In the genomic region with DNA sequence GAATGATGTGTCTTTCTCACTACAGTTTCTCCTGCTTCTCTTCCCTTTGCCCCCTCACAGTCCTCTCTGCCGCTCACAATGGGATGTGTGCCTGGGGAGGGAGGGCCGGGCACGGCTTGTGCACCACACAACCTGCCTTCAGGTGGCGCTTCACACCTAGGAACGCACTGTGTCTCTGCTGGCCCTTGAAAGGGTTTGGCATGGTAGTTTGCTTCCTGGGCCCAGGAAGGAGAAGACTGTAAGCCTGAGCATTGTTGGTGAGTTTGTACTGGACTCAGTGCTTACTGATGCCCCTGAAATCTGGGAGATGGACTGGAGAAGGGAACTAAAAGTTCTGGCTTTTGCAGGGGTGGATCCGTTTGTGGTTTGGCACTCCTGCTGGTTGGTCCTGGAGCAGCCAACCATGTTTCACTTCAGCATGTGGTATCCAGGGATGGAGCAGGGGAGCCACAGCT, we compare ENCODE assay signal across 11 cellular contexts. TPM values are rescaled to one million over a fixed set of nuclear protein-coding genes. Genes with fewer than 3 reads are reported as not detected.
A peak's percentile ranks its signal among the peaks of the same experiment; 100 is the strongest.
DNase-seq lines count a peak whose midpoint lies in the region; ATAC-seq and TF ChIP-seq lines count a peak whose summit lies in the region.
"Had no signal": no experiment of that assay in that cellular context is flagged by ENCODE, and none has a peak within 500 bp of the region (broad histone marks: within the 10 kb centered on the region; RNA-seq: fewer than 3 reads in every experiment).

No MANE protein-coding gene starts in this region.

- peaks cover 30 to 98% of the 10 kb centered on the region in 2 donors for H3K4me1 ChIP-seq in thoracic aorta (ENCODE audit: control insufficient read depth in 1 of 2, low read depth in 2 of 2)
- H3K4me1 ChIP-seq in CD8-positive, alpha-beta memory T cell (ENCODE audit: insufficient read depth, low read length) = no peaks in the 10 kb centered on the region

- CTCF ChIA-PET in activated CD4-positive, alpha-beta memory T cell treated with anti-CD3 and anti-CD28 coated beads for 36 hours (lab: Charles Lee) = interaction anchor here (0.8 kb wide), 1 partner anchor 102 kb away, joined by 3 read pairs; no protein-coding TSS in a partner anchor
- CTCF ChIA-PET in activated CD4-positive, alpha-beta memory T cell treated with anti-CD3 and anti-CD28 coated beads, Interleukin-2, amount 10 ng/mL, durations not matched to agents 7 days and 5 days (lab: Charles Lee) = no interaction called here
- CTCF ChIA-PET in CD8-positive, alpha-beta memory T cell (lab: Charles Lee) = no interaction called here

- peak; percentile 33 for DNase-seq in activated CD4-positive, alpha-beta memory T cell treated with anti-CD3 and anti-CD28 coated beads for 36 hours
- no peak for DNase-seq in activated CD4-positive, alpha-beta memory T cell treated with anti-CD3 and anti-CD28 coated beads, Interleukin-2, amount 10 ng/mL, durations not matched to agents 7 days and 5 days
- DNase-seq in NCI-H774 (lab: John Stamatoyannopoulos, UW) (peak; percentile 38), fibroblast of mammary gland (ENCODE audit: low read depth) (peak; percentile 52), thoracic aorta (ENCODE audit: low spot score) (no peak), NCI-H446 (lab: John Stamatoyannopoulos, UW) (no peak)
- DNase-seq in CD8-positive, alpha-beta memory T cell = no peak

- H3K27ac Mint-ChIP-seq in activated CD4-positive, alpha-beta memory T cell treated with anti-CD3 and anti-CD28 coated beads for 36 hours = no peak overlapping the region
- H3K27ac Mint-ChIP-seq in activated CD4-positive, alpha-beta memory T cell treated with anti-CD3 and anti-CD28 coated beads, Interleukin-2, amount 10 ng/mL, durations not matched to agents 7 days and 5 days = no peak overlapping the region
- H3K27ac Mint-ChIP-seq in CD8-positive, alpha-beta memory T cell = peak overlapping the region in 1 of 8 donors; percentile 40
- H3K27ac Mint-ChIP-seq: activated naive CD4-positive, alpha-beta T cell treated with anti-CD3 and anti-CD28 coated beads, Interleukin-2, amount 50 U/mL, for 24 hours; natural killer cell treated with Interleukin-12 subunit alpha and Interleukin-12 subunit beta and Interleukin-15 and Interleukin-18, amount 100 ng/mL, for 72 hours had no signal

- POLR2A ChIA-PET in activated CD4-positive, alpha-beta memory T cell treated with anti-CD3 and anti-CD28 coated beads for 36 hours (lab: Charles Lee) = no interaction called here
- POLR2A ChIA-PET in activated CD4-positive, alpha-beta memory T cell treated with anti-CD3 and anti-CD28 coated beads, Interleukin-2, amount 10 ng/mL, durations not matched to agents 7 days and 5 days (lab: Charles Lee) = no interaction called here
- POLR2A ChIA-PET in CD8-positive, alpha-beta memory T cell (lab: Charles Lee) = no interaction called here

- H3K9me3 ChIP-seq in thoracic aorta = no peaks in the 10 kb centered on the region
- no peaks in the 10 kb centered on the region for H3K9me3 ChIP-seq in CD8-positive, alpha-beta memory T cell (ENCODE audit: low read length)
- H3K9me3 ChIP-seq: tibial nerve had no signal

- TF ChIP-seq CTCF in fibroblast of mammary gland (conservative IDR thresholded peaks at IDR 0.05; ENCODE audit: control insufficient read depth, insufficient read depth, low read depth, low read length) (peak; percentile 2), thoracic aorta (IDR thresholded peaks at IDR 0.05) (no peak)

- no peaks in the 10 kb centered on the region for H3K9me3 Mint-ChIP-seq in activated CD4-positive, alpha-beta memory T cell treated with anti-CD3 and anti-CD28 coated beads for 36 hours
- no peaks in the 10 kb centered on the region for H3K9me3 Mint-ChIP-seq in activated CD4-positive, alpha-beta memory T cell treated with anti-CD3 and anti-CD28 coated beads, Interleukin-2, amount 10 ng/mL, durations not matched to agents 7 days and 5 days
- H3K9me3 Mint-ChIP-seq in CD8-positive, alpha-beta memory T cell = no peaks in the 10 kb centered on the region
- H3K9me3 Mint-ChIP-seq: activated naive CD4-positive, alpha-beta T cell treated with anti-CD3 and anti-CD28 coated beads, Interleukin-2, amount 50 U/mL, for 24 hours; natural killer cell treated with Interleukin-12 subunit alpha and Interleukin-12 subunit beta and Interleukin-15 and Interleukin-18, amount 100 ng/mL, for 72 hours had no signal

- no peaks in the 10 kb centered on the region for H3K27me3 ChIP-seq in thoracic aorta (replicated peaks; ENCODE audit: insufficient read depth)
- no peaks in the 10 kb centered on the region for H3K27me3 ChIP-seq in CD8-positive, alpha-beta memory T cell (ENCODE audit: insufficient read depth, low read length, poor library complexity, severe bottlenecking)
- H3K27me3 ChIP-seq: tibial nerve had no signal

- no peaks in the 10 kb centered on the region for H3K36me3 ChIP-seq in thoracic aorta
- no peaks in the 10 kb centered on the region for H3K36me3 ChIP-seq in CD8-positive, alpha-beta memory T cell (ENCODE audit: insufficient read depth, low read length)
- H3K36me3 ChIP-seq: tibial nerve had no signal

- no peak for ATAC-seq in thoracic aorta (ENCODE audit: insufficient number of reproducible peaks, low FRiP score, low read depth)
- no peak for ATAC-seq in GM21619 (IDR thresholded peaks at IDR 0.05; ENCODE audit: unreplicated experiment)

- no peak overlapping the region for H3K4me3 ChIP-seq in fibroblast of mammary gland (ENCODE audit: control insufficient read depth, low read depth, low read length)
- no peak overlapping the region for H3K4me3 ChIP-seq in thoracic aorta
- no peak overlapping the region for H3K4me3 ChIP-seq in CD8-positive, alpha-beta memory T cell (ENCODE audit: low read length)
- H3K4me3 ChIP-seq: tibial nerve had no signal

- no peaks in the 10 kb centered on the region for H3K27me3 Mint-ChIP-seq in activated CD4-positive, alpha-beta memory T cell treated with anti-CD3 and anti-CD28 coated beads for 36 hours
- H3K27me3 Mint-ChIP-seq in activated CD4-positive, alpha-beta memory T cell treated with anti-CD3 and anti-CD28 coated beads, Interleukin-2, amount 10 ng/mL, durations not matched to agents 7 days and 5 days = peaks cover 8% of the 10 kb centered on the region
- peaks cover 2 to 4% of the 10 kb centered on the region in 2 donors for H3K27me3 Mint-ChIP-seq in CD8-positive, alpha-beta memory T cell

- H3K36me3 Mint-ChIP-seq in activated CD4-positive, alpha-beta memory T cell treated with anti-CD3 and anti-CD28 coated beads for 36 hours = no peaks in the 10 kb centered on the region
- no peaks in the 10 kb centered on the region for H3K36me3 Mint-ChIP-seq in activated CD4-positive, alpha-beta memory T cell treated with anti-CD3 and anti-CD28 coated beads, Interleukin-2, amount 10 ng/mL, durations not matched to agents 7 days and 5 days (ENCODE audit: low read depth)
- H3K36me3 Mint-ChIP-seq in CD8-positive, alpha-beta memory T cell = no peaks in the 10 kb centered on the region
- H3K36me3 Mint-ChIP-seq: activated naive CD4-positive, alpha-beta T cell treated with anti-CD3 and anti-CD28 coated beads, Interleukin-2, amount 50 U/mL, for 24 hours; natural killer cell treated with Interleukin-12 subunit alpha and Interleukin-12 subunit beta and Interleukin-15 and Interleukin-18, amount 100 ng/mL, for 72 hours had no signal

- H3K4me3 Mint-ChIP-seq in activated CD4-positive, alpha-beta memory T cell treated with anti-CD3 and anti-CD28 coated beads for 36 hours = no peak overlapping the region
- H3K4me3 Mint-ChIP-seq in activated CD4-positive, alpha-beta memory T cell treated with anti-CD3 and anti-CD28 coated beads, Interleukin-2, amount 10 ng/mL, durations not matched to agents 7 days and 5 days = no peak overlapping the region
- no peak overlapping the region for H3K4me3 Mint-ChIP-seq in CD8-positive, alpha-beta memory T cell
- H3K4me3 Mint-ChIP-seq: activated naive CD4-positive, alpha-beta T cell treated with anti-CD3 and anti-CD28 coated beads, Interleukin-2, amount 50 U/mL, for 24 hours; natural killer cell treated with Interleukin-12 subunit alpha and Interleukin-12 subunit beta and Interleukin-15 and Interleukin-18, amount 100 ng/mL, for 72 hours had no signal

- peak overlapping the region; percentile 55 to 60 for H3K27ac ChIP-seq in thoracic aorta
- no peak overlapping the region for H3K27ac ChIP-seq in CD8-positive, alpha-beta memory T cell (ENCODE audit: low read depth, low read length)

- no peaks in the 10 kb centered on the region for H3K4me1 Mint-ChIP-seq in activated CD4-positive, alpha-beta memory T cell treated with anti-CD3 and anti-CD28 coated beads for 36 hours (ENCODE audit: low read depth)
- no peaks in the 10 kb centered on the region for H3K4me1 Mint-ChIP-seq in activated CD4-positive, alpha-beta memory T cell treated with anti-CD3 and anti-CD28 coated beads, Interleukin-2, amount 10 ng/mL, durations not matched to agents 7 days and 5 days
- H3K4me1 Mint-ChIP-seq in CD8-positive, alpha-beta memory T cell = no peaks in the 10 kb centered on the region
- H3K4me1 Mint-ChIP-seq: activated naive CD4-positive, alpha-beta T cell treated with anti-CD3 and anti-CD28 coated beads, Interleukin-2, amount 50 U/mL, for 24 hours had no signal

- intact Hi-C loops in activated CD4-positive, alpha-beta memory T cell treated with anti-CD3 and anti-CD28 coated beads for 36 hours (cut with micrococcal nuclease) = no loop called here

RNA-seq across cellular contexts. Expression of gene ALPK3, which starts 9.2 kb away (rescaled TPM):
- under 1 TPM; 0.10 to 0.12 TPM for total RNA-seq in activated CD4-positive, alpha-beta memory T cell treated with anti-CD3 and anti-CD28 coated beads for 36 hours
- total RNA-seq in activated CD4-positive, alpha-beta memory T cell treated with anti-CD3 and anti-CD28 coated beads, Interleukin-2, amount 10 ng/mL, durations not matched to agents 7 days and 5 days = under 1 TPM; 0.20 TPM
- total RNA-seq in thoracic aorta = 10 to 100 TPM; 56.9 to 81.1 TPM
- total RNA-seq in CD8-positive, alpha-beta memory T cell = under 1 TPM; 0.07 to 0.18 TPM
- 0.03 TPM for polyA plus RNA-seq in CD8-positive, alpha-beta memory T cell

RNA-seq across cellular contexts. Expression of gene SLC28A1, which starts 58.1 kb away (rescaled TPM):
- total RNA-seq in activated CD4-positive, alpha-beta memory T cell treated with anti-CD3 and anti-CD28 coated beads for 36 hours = not detected
- not detected for total RNA-seq in activated CD4-positive, alpha-beta memory T cell treated with anti-CD3 and anti-CD28 coated beads, Interleukin-2, amount 10 ng/mL, durations not matched to agents 7 days and 5 days
- 1 to 10 TPM in 1 of 2 donors, under 1 TPM in 1; 0.41 to 1.6 TPM for total RNA-seq in thoracic aorta
- not detected for total RNA-seq in CD8-positive, alpha-beta memory T cell
- polyA plus RNA-seq in CD8-positive, alpha-beta memory T cell = not detected
- total RNA-seq: natural killer cell treated with Interleukin-12 subunit alpha and Interleukin-12 subunit beta and Interleukin-15 and Interleukin-18, amount 100 ng/mL, for 72 hours had no signal

Comparison
In these comparisons a context has a peak if more than half of its experiments do, and no peak if none do; other contexts are left out.
1. DNase-seq: peak in activated CD4-positive, alpha-beta memory T cell treated with anti-CD3 and anti-CD28 coated beads for 36 hours (single experiment), NCI-H774 (single experiment) and fibroblast of mammary gland (single experiment); none in activated CD4-positive, alpha-beta memory T cell treated with anti-CD3 and anti-CD28 coated beads, Interleukin-2, amount 10 ng/mL, durations not matched to agents 7 days and 5 days (single experiment), thoracic aorta (single experiment), CD8-positive, alpha-beta memory T cell (0 of 5) and NCI-H446 (0 of 2).
2. RNA of gene ALPK3, which starts 9.2 kb away (total RNA-seq): 56.9 to 81.1 TPM in thoracic aorta; 0.20 TPM in activated CD4-positive, alpha-beta memory T cell treated with anti-CD3 and anti-CD28 coated beads, Interleukin-2, amount 10 ng/mL, durations not matched to agents 7 days and 5 days, 0.07 to 0.18 TPM in CD8-positive, alpha-beta memory T cell and 0.10 to 0.12 TPM in activated CD4-positive, alpha-beta memory T cell treated with anti-CD3 and anti-CD28 coated beads for 36 hours; every median in the first group is over 10 times any median in the second.